Comparison of ENCODE assay signal across 7 cellular contexts in the genomic region with DNA sequence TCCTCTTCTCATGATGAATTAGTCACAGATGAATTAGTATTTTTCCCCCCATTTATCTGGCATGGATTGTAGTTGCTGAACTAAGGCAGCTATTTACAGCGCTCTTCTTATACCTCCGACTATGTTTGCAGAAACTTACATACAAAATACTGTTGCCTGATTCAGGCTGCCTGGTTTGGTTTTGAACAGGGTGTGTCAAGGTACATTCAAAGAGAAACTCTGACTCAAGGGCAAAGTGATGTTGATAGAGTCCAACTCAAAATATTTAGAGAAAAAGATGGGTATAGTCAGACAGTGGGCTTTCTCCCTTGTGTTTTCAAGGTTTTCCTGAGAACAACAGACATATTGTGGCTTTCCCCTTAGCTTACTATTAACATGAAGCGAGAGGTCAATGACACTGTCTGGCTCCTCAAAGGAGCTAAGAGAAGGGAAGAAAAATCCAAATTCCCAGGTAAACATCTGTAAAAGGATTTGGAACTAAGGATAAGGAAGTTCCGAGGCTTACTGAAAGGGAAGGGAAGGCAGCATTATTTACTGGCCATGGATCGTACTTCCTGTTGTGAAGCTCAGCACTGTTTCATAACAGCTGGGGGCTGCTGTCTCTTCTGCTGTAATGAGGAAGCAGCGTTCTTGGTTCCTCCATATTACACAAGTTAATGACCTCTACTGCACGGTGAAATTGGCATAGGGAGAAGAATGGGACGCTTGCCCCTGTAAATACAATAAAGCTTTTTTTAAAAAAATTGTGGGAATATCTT. TPM values are rescaled to one million over a fixed set of nuclear protein-coding genes. Genes with fewer than 3 reads are reported as not detected.
A peak's percentile ranks its signal among the peaks of the same experiment; 100 is the strongest.
DNase-seq lines count a peak whose midpoint lies in the region; ATAC-seq and TF ChIP-seq lines count a peak whose summit lies in the region.

No MANE protein-coding gene starts in this region.

- no peak for TF ChIP-seq POLR2A in sigmoid colon (IDR thresholded peaks at IDR 0.05)

- H3K9me3 ChIP-seq in sigmoid colon = no peaks in the 10 kb centered on the region

- H3K27me3 Mint-ChIP-seq in dendritic cell treated with granulocyte-macrophage colony-stimulating factor and Interleukin-4, amounts not matched to agents 40 ng/mL and 50 ng/mL, for 4 days = no peaks in the 10 kb centered on the region

- no peaks in the 10 kb centered on the region for H3K36me3 ChIP-seq in sigmoid colon

- no peaks in the 10 kb centered on the region for H3K9me3 Mint-ChIP-seq in dendritic cell treated with granulocyte-macrophage colony-stimulating factor and Interleukin-4, amounts not matched to agents 40 ng/mL and 50 ng/mL, for 4 days

- H3K27ac Mint-ChIP-seq in dendritic cell treated with granulocyte-macrophage colony-stimulating factor and Interleukin-4, amounts not matched to agents 40 ng/mL and 50 ng/mL, for 4 days = peak overlapping the region; percentile 74

- peak overlapping the region in 1 of 4 donors; percentile 14 for H3K27ac ChIP-seq in sigmoid colon

- H3K4me3 ChIP-seq in sigmoid colon = no peak overlapping the region

- no peak for TF ChIP-seq EP300 in sigmoid colon (IDR thresholded peaks at IDR 0.05)

- intact Hi-C loops in dendritic cell treated with granulocyte-macrophage colony-stimulating factor and Interleukin-4, amounts not matched to agents 40 ng/mL and 50 ng/mL, for 4 days (cut with micrococcal nuclease) = loop anchor here (2.0 to 5.0 kb wide), 2 partner anchors 13 to 36 kb away; a partner anchor contains a TSS
- intact Hi-C loops in sigmoid colon (cut with DNase I) = no loop called here

- no peaks in the 10 kb centered on the region for H3K27me3 ChIP-seq in sigmoid colon

- peaks cover 0 to 3% (median 1%) of the 10 kb centered on the region in 4 donors for H3K4me1 ChIP-seq in sigmoid colon

- no peak for TF ChIP-seq CTCF in sigmoid colon (IDR thresholded peaks at IDR 0.05)

- 9 to 23% methylated on average over 8 of the region's 8 CpGs for WGBS in sigmoid colon, 2 donors

- H3K4me3 Mint-ChIP-seq in dendritic cell treated with granulocyte-macrophage colony-stimulating factor and Interleukin-4, amounts not matched to agents 40 ng/mL and 50 ng/mL, for 4 days = no peak overlapping the region

- DNase-seq in NCI-H69 (lab: John Stamatoyannopoulos, UW) = peak; percentile 60
- DNase-seq in sigmoid colon = peak; percentile 73
- DNase-seq in LoVo (ENCODE audit: low spot score) = no peak
- DNase-seq in cerebellum (ENCODE audit: low spot score) = no peak

- H3K36me3 Mint-ChIP-seq in dendritic cell treated with granulocyte-macrophage colony-stimulating factor and Interleukin-4, amounts not matched to agents 40 ng/mL and 50 ng/mL, for 4 days (ENCODE audit: low read depth) = no peaks in the 10 kb centered on the region

- peaks cover 47% of the 10 kb centered on the region for H3K4me1 Mint-ChIP-seq in dendritic cell treated with granulocyte-macrophage colony-stimulating factor and Interleukin-4, amounts not matched to agents 40 ng/mL and 50 ng/mL, for 4 days (ENCODE audit: low read depth)

- ATAC-seq in GM18861 (IDR thresholded peaks at IDR 0.05; ENCODE audit: unreplicated experiment) (peak; percentile 77), HG02610 (IDR thresholded peaks at IDR 0.05; ENCODE audit: unreplicated experiment) (peak; percentile 79)

RNA-seq across cellular contexts. Expression of a gene that starts 30.9 kb away (rescaled TPM):
- total RNA-seq in sigmoid colon (not detected), cerebellum (not detected)
- under 1 TPM in 1 of 3 donors, not detected in 2; 0.17 TPM for polyA plus RNA-seq in sigmoid colon

RNA-seq across cellular contexts. Expression of a gene that starts 38.6 kb away (rescaled TPM):
- total RNA-seq in sigmoid colon = 1,000 to 10,000 TPM; 1,233 to 1,969 (median 1,534) TPM
- over 10,000 TPM; 11,980 to 20,488 (median 18,152) TPM for polyA plus RNA-seq in sigmoid colon
- total RNA-seq in cerebellum = 3,074 TPM

Comparison
In these comparisons a context has a peak if more than half of its experiments do, and no peak if none do; other contexts are left out.
1. DNase-seq: peak in NCI-H69 (single experiment) and sigmoid colon (single experiment); none in LoVo (single experiment) and cerebellum (single experiment).